Comparison of ENCODE assay signal across 9 cellular contexts in genomic region chr11:114183041-114183511, GRCh38.
A peak's percentile ranks its signal among the peaks of the same experiment; 100 is the strongest.
DNase-seq lines count a peak whose midpoint lies in the region; ATAC-seq, FAIRE-seq and TF ChIP-seq lines count a peak whose summit lies in the region.
"Had no signal": no experiment of that assay in that cellular context is flagged by ENCODE, and none has a peak within 500 bp of the region (broad histone marks: within the 10 kb centered on the region; RNA-seq: fewer than 3 reads in every experiment).

No MANE protein-coding gene starts in this region.

- no peak overlapping the region for H3K4me3 ChIP-seq in liver (ENCODE audit: low read depth in 1 of 3, low read length in 3 of 3)
- no peak overlapping the region for H3K4me3 ChIP-seq in HepG2 (replicated peaks in 1 of 3; ENCODE audit: insufficient read depth in 1 of 3, low read depth in 2 of 3, low read length in 3 of 3)
- H3K4me3 ChIP-seq in left lung: no peak overlapping the region
- H3K4me3 ChIP-seq: HAP-1 had no signal

- no peaks in the 10 kb centered on the region for H3K27me3 ChIP-seq in liver (ENCODE audit: control insufficient read depth in 4 of 4, insufficient read depth in 4 of 4, low read length in 3 of 4)
- peaks cover 2 to 4% of the 10 kb centered on the region in 2 experiments; a peak in 2 of 5 replicates for H3K27me3 ChIP-seq in HepG2 (ENCODE audit: control insufficient read depth in 1 of 2, insufficient read depth in 2 of 2, low read length in 2 of 2)
- no peaks in the 10 kb centered on the region for H3K27me3 ChIP-seq in left lung

- BruUV-seq in HepG2 (replicated peaks; lab: Mats Ljungman, UMichigan): no TSS peak

- no peak overlapping the region for H2AFZ ChIP-seq in HepG2 (ENCODE audit: low read length)

- H3K36me3 Mint-ChIP-seq in chondrocyte (ENCODE audit: low read depth) (peaks cover 18% of the 10 kb centered on the region), CD14-positive monocyte (peaks cover 9 to 10% of the 10 kb centered on the region in 2 donors)

- DNase-seq in HepG2 (ENCODE audit: low spot score) (no peak), chondrocyte (ENCODE audit: low spot score) (no peak), left lung (no peak), CD14-positive monocyte (ENCODE audit: low spot score) (no peak), mesenteric fat pad (ENCODE audit: low spot score) (no peak)
- DNase-seq in stimulated activated CD4-positive, alpha-beta T cell treated with anti-CD3 and anti-CD28 coated beads, Interleukin-12 subunit alpha, Interleukin-12 subunit beta, amount 100 ng/mL, for 48 hours (ENCODE audit: low read depth in 2 of 3, low spot score in 1 of 3): peak in 2 of 3 donors; percentile 27 to 28

- H3K9ac ChIP-seq in liver (ENCODE audit: low read depth in 1 of 2, low read length in 2 of 2): no peak overlapping the region
- no peak overlapping the region for H3K9ac ChIP-seq in HepG2 (ENCODE audit: insufficient read depth, low read depth, low read length)

- H3K27ac Mint-ChIP-seq in chondrocyte (ENCODE audit: unreplicated experiment): peak overlapping the region; percentile 10
- H3K27ac Mint-ChIP-seq in CD14-positive monocyte: peak overlapping the region in 3 of 7 donors; percentile 11 to 70 (median 25)

- ATAC-seq in HepG2 (no peak), left lung (no peak), HG03159 (IDR thresholded peaks at IDR 0.05; ENCODE audit: unreplicated experiment) (no peak)

- TF ChIP-seq RAD21 in liver (IDR thresholded peaks at IDR 0.05) (no peak), HepG2 (CRISPR knock-in tag; IDR thresholded peaks at IDR 0.05) (no peak)

- TF ChIP-seq POLR2A in HepG2 (IDR thresholded peaks at IDR 0.05; ENCODE audit: insufficient read depth in 1 of 2, low read depth in 2 of 2, low read length in 2 of 2): no peak

- FAIRE-seq in HepG2 (lab: Jason Lieb, UNC): no peak

- intact Hi-C loops in HepG2 (cut with micrococcal nuclease; ENCODE audit: unreplicated experiment) (loop anchor here (5.0 to 10.0 kb wide), 2 partner anchors 82 to 286 kb away; no protein-coding TSS in a partner anchor), left lung (cut with DNase I) (no loop called here), CD14-positive monocyte (cut with micrococcal nuclease) (loop anchor here in 1 of 2 donors (5.0 kb wide), 1 partner anchor 146 kb away; no protein-coding TSS in a partner anchor)

- CTCF ChIA-PET in HepG2 (lab: Yijun Ruan, JAX; ENCODE audit: low intra/inter-chr PET ratio, low total read pairs): no interaction called here

- TF ChIP-seq EP300 in HepG2 (IDR thresholded peaks at IDR 0.05; ENCODE audit: low read depth in 2 of 2, low read length in 2 of 2): no peak
- no peak for TF ChIP-seq EP300 in HepG2 (CRISPR knock-in tag; IDR thresholded peaks at IDR 0.05; ENCODE audit: borderline replicate concordance)

- H3K27ac ChIP-seq in liver (ENCODE audit: low read depth in 1 of 2, low read length in 2 of 2) (peak overlapping the region; percentile 19 to 32), HepG2 (ENCODE audit: extremely low read length, insufficient read depth, low read length) (no peak overlapping the region), left lung (peak overlapping the region in 1 of 2 donors; percentile 50)

- H3K27me3 Mint-ChIP-seq in chondrocyte (ENCODE audit: low read depth): peaks cover 2% of the 10 kb centered on the region
- H3K27me3 Mint-ChIP-seq in CD14-positive monocyte (ENCODE audit: low read depth in 3 of 3): peaks cover 0 to 4% (median 2%) of the 10 kb centered on the region in 3 donors

- H3K4me2 ChIP-seq in HepG2 (ENCODE audit: low read depth, low read length): no peak overlapping the region

- H3K4me1 ChIP-seq in liver (ENCODE audit: control insufficient read depth in 4 of 4, insufficient read depth in 4 of 4, low read length in 3 of 4) (peaks cover 20 to 56% (median 45%) of the 10 kb centered on the region in 4 donors), HepG2 (ENCODE audit: insufficient read depth, low read length) (no peaks in the 10 kb centered on the region), left lung (peaks cover 33 to 76% of the 10 kb centered on the region in 2 donors)
- H3K4me1 ChIP-seq: HAP-1 had no signal

- POLR2A ChIA-PET in HepG2 (lab: Yijun Ruan, JAX): no interaction called here

- H3K79me2 ChIP-seq in HepG2 (ENCODE audit: insufficient read depth, low read length): no peaks in the 10 kb centered on the region

- no peaks in the 10 kb centered on the region for H4K20me1 ChIP-seq in HepG2 (ENCODE audit: insufficient read depth, low read length)

- no peak overlapping the region for H3K4me3 Mint-ChIP-seq in chondrocyte (ENCODE audit: unreplicated experiment)
- H3K4me3 Mint-ChIP-seq in CD14-positive monocyte: no peak overlapping the region

- H3K9me3 Mint-ChIP-seq in chondrocyte (ENCODE audit: low read depth): no peaks in the 10 kb centered on the region
- H3K9me3 Mint-ChIP-seq in CD14-positive monocyte: no peaks in the 10 kb centered on the region

- H3K9me3 ChIP-seq in liver (ENCODE audit: control insufficient read depth in 4 of 4, low read length in 3 of 4) (no peaks in the 10 kb centered on the region), HepG2 (ENCODE audit: low read length) (no peaks in the 10 kb centered on the region), left lung (no peaks in the 10 kb centered on the region)
- H3K9me3 ChIP-seq: HAP-1 had no signal

- in situ Hi-C loops in HepG2 (cut with HindIII; ENCODE audit: extremely low pct_ligation_motif_present, low pct_unique_long_range_greater_than_20kb): loop anchor here (5.0 kb wide), 1 partner anchor 146 kb away; no protein-coding TSS in a partner anchor

- H3K36me3 ChIP-seq in liver (ENCODE audit: control insufficient read depth in 4 of 4, insufficient read depth in 3 of 4, low read depth in 1 of 4, low read length in 3 of 4) (peaks cover 4 to 17% (median 11%) of the 10 kb centered on the region in 4 donors), HepG2 (replicated peaks in 1 of 2; ENCODE audit: control insufficient read depth in 1 of 2, insufficient read depth in 2 of 2, low read length in 2 of 2) (no peaks in the 10 kb centered on the region), left lung (peaks cover 0 to 24% of the 10 kb centered on the region in 2 donors)
- H3K36me3 ChIP-seq: HAP-1 had no signal

- WGBS in liver: 59% methylated on average over 16 of the region's 16 CpGs
- 28% methylated on average over 13 of the region's 16 CpGs for WGBS in HepG2 (ENCODE audit: low lambda C conversion rate)

- H3K4me1 Mint-ChIP-seq in chondrocyte (ENCODE audit: low read depth) (peaks cover 37% of the 10 kb centered on the region), CD14-positive monocyte (peaks cover 31% of the 10 kb centered on the region)

- TF ChIP-seq CTCF in liver (IDR thresholded peaks at IDR 0.05; ENCODE audit: low read depth, low read length, missing input control) (no peak), HepG2 (CRISPR knock-in tag; IDR thresholded peaks at IDR 0.05) (no peak), chondrocyte (IDR thresholded peaks at IDR 0.05) (no peak), left lung (IDR thresholded peaks at IDR 0.05) (no peak), CD14-positive monocyte (IDR thresholded peaks at IDR 0.05) (no peak)

TF ChIP-seq in liver, 16 proteins besides CTCF, POLR2A, EP300 and RAD21 (continues in another document):
- TF ChIP-seq JUND (IDR thresholded peaks at IDR 0.05): no peak
- no peak for TF ChIP-seq RXRA (IDR thresholded peaks at IDR 0.05)
- TF ChIP-seq TAF1 (conservative IDR thresholded peaks at IDR 0.05): no peak
- TF ChIP-seq MAX (IDR thresholded peaks at IDR 0.05): no peak
- TF ChIP-seq GABPA (IDR thresholded peaks at IDR 0.05 in 1 of 2, conservative IDR thresholded peaks at IDR 0.05 in 1 of 2): no peak
- no peak for TF ChIP-seq YY1 (IDR thresholded peaks at IDR 0.05)
- no peak for TF ChIP-seq EGR1 (IDR thresholded peaks at IDR 0.05; ENCODE audit: low read depth in 2 of 2)
- TF ChIP-seq HNF4G (IDR thresholded peaks at IDR 0.05): no peak
- no peak for TF ChIP-seq FOXA2 (IDR thresholded peaks at IDR 0.05)
- no peak for TF ChIP-seq ATF3 (IDR thresholded peaks at IDR 0.05)

TF ChIP-seq in HepG2, 621 proteins besides CTCF, POLR2A, EP300 and RAD21:
- TF ChIP-seq DPF2 (CRISPR knock-in tag; IDR thresholded peaks at IDR 0.05; ENCODE audit: borderline replicate concordance, low read depth): no peak
- no peak for TF ChIP-seq ZSCAN12 (CRISPR knock-in tag; IDR thresholded peaks at IDR 0.05)
- no peak for TF ChIP-seq NR2C2 (CRISPR knock-in tag; IDR thresholded peaks at IDR 0.05; ENCODE audit: borderline replicate concordance)

Comparison
In these comparisons a context has a peak if more than half of its experiments do, and no peak if none do; other contexts are left out.
1. DNase-seq: peak in stimulated activated CD4-positive, alpha-beta T cell treated with anti-CD3 and anti-CD28 coated beads, Interleukin-12 subunit alpha, Interleukin-12 subunit beta, amount 100 ng/mL, for 48 hours (2 of 3); none in HepG2 (single experiment), chondrocyte (single experiment), left lung (0 of 2), CD14-positive monocyte (single experiment) and mesenteric fat pad (single experiment).